Comparison of ENCODE assay signal across 8 cellular contexts in the genomic region with DNA sequence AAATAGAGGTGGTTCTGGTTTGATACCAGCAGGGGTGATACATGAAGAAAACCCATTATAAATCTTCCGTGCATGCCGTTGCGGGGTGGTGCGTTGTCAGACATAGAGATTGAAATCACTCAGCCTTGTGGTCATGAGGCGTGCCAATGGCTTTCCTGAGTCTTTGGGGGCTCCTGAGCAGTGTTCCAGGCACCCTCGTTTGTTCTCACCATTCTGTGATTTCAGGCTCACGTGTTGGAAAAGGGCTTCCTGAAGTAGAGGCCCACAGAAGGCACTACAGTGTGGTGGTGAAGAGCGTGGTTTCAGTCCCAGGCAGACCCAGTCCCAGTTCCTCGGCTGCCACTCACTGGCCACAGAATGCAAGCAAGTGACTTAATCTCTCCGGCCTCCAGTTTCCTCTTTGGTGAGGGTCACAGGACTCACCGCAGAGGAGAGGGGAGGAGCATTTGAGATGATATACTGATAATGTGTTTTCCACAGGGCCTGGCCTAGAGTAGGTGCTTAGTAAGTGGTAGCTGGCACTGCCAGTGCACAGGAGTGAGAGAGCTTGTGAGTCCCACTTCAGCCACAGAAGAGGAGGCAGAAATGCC. TPM values are rescaled to one million over a fixed set of nuclear protein-coding genes. Genes with fewer than 3 reads are reported as not detected.
DNase-seq lines count a peak whose midpoint lies in the region; ATAC-seq, FAIRE-seq and TF ChIP-seq lines count a peak whose summit lies in the region.

No MANE protein-coding gene starts in this region.

- TF ChIP-seq CTCF in BE2C (IDR thresholded peaks at IDR 0.05; ENCODE audit: low read depth, low read length) (peak; percentile 49), astrocyte (IDR thresholded peaks at IDR 0.05; ENCODE audit: insufficient read depth, low read depth, low read length) (no peak), HepG2 (CRISPR knock-in tag; IDR thresholded peaks at IDR 0.05) (peak; percentile 94)

- H3K9me3 ChIP-seq in BE2C (no peaks in the 10 kb centered on the region), astrocyte (ENCODE audit: insufficient read depth, low read depth, low read length) (no peaks in the 10 kb centered on the region), HepG2 (ENCODE audit: low read length) (no peaks in the 10 kb centered on the region)

- peaks cover 7% of the 10 kb centered on the region for H3K4me1 Mint-ChIP-seq in astrocyte (ENCODE audit: low read depth, unreplicated experiment)
- peaks cover 40% of the 10 kb centered on the region for H3K4me1 Mint-ChIP-seq in stimulated activated naive CD8-positive, alpha-beta T cell treated with anti-CD3 and anti-CD28 coated beads, Interleukin-15, Interleukin-2, amounts not matched to agents 100 ng/mL and 50 ng/mL, for 24 hours (ENCODE audit: low read depth)

- H3K79me2 ChIP-seq in astrocyte (ENCODE audit: insufficient read depth, low read length) (no peaks in the 10 kb centered on the region), HepG2 (ENCODE audit: insufficient read depth, low read length) (no peaks in the 10 kb centered on the region)

- intact Hi-C loops in HepG2 (cut with micrococcal nuclease; ENCODE audit: unreplicated experiment) = loop anchor here (1.0 to 10.0 kb wide), 5 partner anchors 20 to 878 kb away; partner anchors contain the start of genes ARSK, GLRX and SKIC3

- H3K9ac ChIP-seq in astrocyte (ENCODE audit: low read length) (no peak overlapping the region), HepG2 (ENCODE audit: insufficient read depth, low read depth, low read length) (no peak overlapping the region)

- no TSS peak for BruUV-seq in HepG2 (replicated peaks; lab: Mats Ljungman, UMichigan)

- H2AFZ ChIP-seq in astrocyte (ENCODE audit: low read depth, low read length) (peak overlapping the region; percentile 57), HepG2 (ENCODE audit: low read length) (no peak overlapping the region)

- CTCF ChIA-PET in HepG2 (lab: Yijun Ruan, JAX; ENCODE audit: low intra/inter-chr PET ratio, low total read pairs) = interaction anchor here (1.5 to 1.8 kb wide), 2 partner anchors 8 to 62 kb away, joined by 8 to 11 read pairs; no protein-coding TSS in a partner anchor

- in situ Hi-C loops in HepG2 (cut with HindIII; ENCODE audit: extremely low pct_ligation_motif_present, low pct_unique_long_range_greater_than_20kb) = loop anchor here (5.0 to 25.0 kb wide), 3 partner anchors 201 to 556 kb away; partner anchors contain the start of genes ARSK, MCTP1 and SKIC3

- DNase-seq in BE2C (peak; percentile 63), SW480 (ENCODE audit: low spot score) (peak; percentile 63), astrocyte (ENCODE audit: low read depth) (peak; percentile 87), HepG2 (ENCODE audit: low spot score) (peak; percentile 88), NCI-H2081 treated with DMSO at 0.1 percent for 48 hours (lab: John Stamatoyannopoulos, UW) (no peak)

- H3K27ac ChIP-seq in astrocyte (ENCODE audit: low read depth, low read length) = peak overlapping the region; percentile 10
- H3K27ac ChIP-seq in HepG2 (ENCODE audit: extremely low read length, insufficient read depth, low read length) = no peak overlapping the region

- no peaks in the 10 kb centered on the region for H3K36me3 Mint-ChIP-seq in astrocyte (ENCODE audit: low read depth, unreplicated experiment)
- H3K36me3 Mint-ChIP-seq in stimulated activated naive CD8-positive, alpha-beta T cell treated with anti-CD3 and anti-CD28 coated beads, Interleukin-15, Interleukin-2, amounts not matched to agents 100 ng/mL and 50 ng/mL, for 24 hours (ENCODE audit: low read depth) = no peaks in the 10 kb centered on the region

- H3K27me3 ChIP-seq in BE2C (no peaks in the 10 kb centered on the region), astrocyte (ENCODE audit: insufficient read depth, low read length) (no peaks in the 10 kb centered on the region), HepG2 (ENCODE audit: control insufficient read depth in 1 of 2, insufficient read depth in 2 of 2, low read length in 2 of 2) (no peaks in the 10 kb centered on the region)

- H3K27ac Mint-ChIP-seq in astrocyte (ENCODE audit: unreplicated experiment) = peak overlapping the region; percentile 28
- peak overlapping the region; percentile 93 for H3K27ac Mint-ChIP-seq in stimulated activated naive CD8-positive, alpha-beta T cell treated with anti-CD3 and anti-CD28 coated beads, Interleukin-15, Interleukin-2, amounts not matched to agents 100 ng/mL and 50 ng/mL, for 24 hours

- peak; percentile 70 for TF ChIP-seq RAD21 in HepG2 (CRISPR knock-in tag; IDR thresholded peaks at IDR 0.05)

- TF ChIP-seq EP300 in HepG2 (IDR thresholded peaks at IDR 0.05; ENCODE audit: low read depth in 2 of 2, low read length in 2 of 2) (no peak; a peak in 2 of 4 replicates), HepG2 (CRISPR knock-in tag; IDR thresholded peaks at IDR 0.05; ENCODE audit: borderline replicate concordance) (peak; percentile 26; the same call in 1 of the 2 replicates)

- H3K4me1 ChIP-seq in BE2C (peaks cover 2% of the 10 kb centered on the region), astrocyte (ENCODE audit: insufficient read depth, low read length) (peaks cover 8% of the 10 kb centered on the region), HepG2 (ENCODE audit: insufficient read depth, low read length) (peaks cover 67% of the 10 kb centered on the region)

- H4K20me1 ChIP-seq in astrocyte (ENCODE audit: insufficient read depth, low read length) = no peaks in the 10 kb centered on the region
- no peaks in the 10 kb centered on the region for H4K20me1 ChIP-seq in HepG2 (ENCODE audit: insufficient read depth, low read length)

- H3K4me3 Mint-ChIP-seq in astrocyte (ENCODE audit: unreplicated experiment) = no peak overlapping the region
- H3K4me3 Mint-ChIP-seq in stimulated activated naive CD8-positive, alpha-beta T cell treated with anti-CD3 and anti-CD28 coated beads, Interleukin-15, Interleukin-2, amounts not matched to agents 100 ng/mL and 50 ng/mL, for 24 hours = peak overlapping the region; percentile 53

- TF ChIP-seq POLR2A in HepG2 (IDR thresholded peaks at IDR 0.05; ENCODE audit: insufficient read depth in 1 of 2, low read depth in 2 of 2, low read length in 2 of 2) = no peak

- POLR2A ChIA-PET in HepG2 (lab: Yijun Ruan, JAX) = interaction anchor here (0.7 to 2.3 kb wide), 7 partner anchors 8 to 72 kb away, joined by 3 to 23 read pairs (median 3); partner anchors contain the start of gene GLRX

- 53% methylated on average over 8 of the region's 11 CpGs for WGBS in HepG2 (ENCODE audit: low lambda C conversion rate)

- ATAC-seq in GM19395 (IDR thresholded peaks at IDR 0.05; ENCODE audit: unreplicated experiment) = peak; percentile 95
- ATAC-seq in HG03432 (IDR thresholded peaks at IDR 0.05; ENCODE audit: unreplicated experiment) = peak; percentile 95
- peak; percentile 92 for ATAC-seq in HepG2

- H3K4me3 ChIP-seq in BE2C (ENCODE audit: low read depth, low read length) = no peak overlapping the region
- H3K4me3 ChIP-seq in astrocyte (ENCODE audit: insufficient read depth, low read depth, low read length) = no peak overlapping the region
- no peak overlapping the region for H3K4me3 ChIP-seq in HepG2 (replicated peaks in 1 of 3; ENCODE audit: insufficient read depth in 1 of 3, low read depth in 2 of 3, low read length in 3 of 3)

- H3K36me3 ChIP-seq in BE2C = no peaks in the 10 kb centered on the region
- no peaks in the 10 kb centered on the region for H3K36me3 ChIP-seq in astrocyte (ENCODE audit: insufficient read depth, low read length)
- no peaks in the 10 kb centered on the region for H3K36me3 ChIP-seq in HepG2 (replicated peaks in 1 of 2; ENCODE audit: control insufficient read depth in 1 of 2, insufficient read depth in 2 of 2, low read length in 2 of 2)

- FAIRE-seq in astrocyte (lab: Jason Lieb, UNC) = no peak
- FAIRE-seq in HepG2 (lab: Jason Lieb, UNC) = peak; percentile 88

- H3K4me2 ChIP-seq in astrocyte (ENCODE audit: low read length) = peak overlapping the region; percentile 24
- H3K4me2 ChIP-seq in HepG2 (ENCODE audit: low read depth, low read length) = peak overlapping the region; percentile 34

- H3K27me3 Mint-ChIP-seq in astrocyte (ENCODE audit: low read depth, unreplicated experiment) = peaks cover 6% of the 10 kb centered on the region
- no peaks in the 10 kb centered on the region for H3K27me3 Mint-ChIP-seq in stimulated activated naive CD8-positive, alpha-beta T cell treated with anti-CD3 and anti-CD28 coated beads, Interleukin-15, Interleukin-2, amounts not matched to agents 100 ng/mL and 50 ng/mL, for 24 hours

- peaks cover 5% of the 10 kb centered on the region for H3K9me3 Mint-ChIP-seq in astrocyte (ENCODE audit: unreplicated experiment)
- H3K9me3 Mint-ChIP-seq in stimulated activated naive CD8-positive, alpha-beta T cell treated with anti-CD3 and anti-CD28 coated beads, Interleukin-15, Interleukin-2, amounts not matched to agents 100 ng/mL and 50 ng/mL, for 24 hours = no peaks in the 10 kb centered on the region

TF ChIP-seq in HepG2, 621 proteins besides CTCF, POLR2A, EP300 and RAD21 (continues in another document):
- TF ChIP-seq MIER2 (CRISPR knock-in tag; IDR thresholded peaks at IDR 0.05) (0 out of 2 replicates have a peak, but pooled peaks have one; percentile 25), ZNF788 (CRISPR knock-in tag; IDR thresholded peaks at IDR 0.05; ENCODE audit: borderline replicate concordance) (0 out of 2 replicates have a peak, but pooled peaks have one; percentile 48)

RNA-seq across cellular contexts. Expression of gene GLRX, which starts 20.5 kb away (rescaled TPM):
- polyA plus RNA-seq in BE2C (2012; ENCODE audit: insufficient read depth, insufficient read length, low read depth) = 41.7 TPM
- total RNA-seq in astrocyte (38.4 and 40.5 TPM in 2 replicates), HepG2 (2016; rRNA removed; fragmentation: Illumina TruSeq; extraction: Trizol) (63.8 and 71.9 TPM in 2 replicates)
- 27.6 and 30.6 TPM in 2 replicates for total RNA-seq in HepG2 (2016; cell fraction: cytosol; rRNA removed; fragmentation: Illumina TruSeq; extraction: Trizol; ENCODE audit: low read depth)
- total RNA-seq in HepG2 (2016; cell fraction: insoluble cytoplasmic fraction; rRNA removed; fragmentation: Illumina TruSeq; extraction: Trizol) = 64.8 and 79.1 TPM in 2 replicates
- 27.3 and 28.0 TPM in 2 replicates for total RNA-seq in HepG2 (2016; cell fraction: membrane; rRNA removed; fragmentation: Illumina TruSeq; extraction: Trizol)
- 27.2 and 28.1 TPM in 2 replicates for total RNA-seq in HepG2 (2016; cell fraction: nucleus; rRNA removed; fragmentation: Illumina TruSeq; extraction: Trizol)
- 499 and 615 TPM in 2 replicates for polyA plus RNA-seq in HepG2 (2011; rRNA removed)
- 393 and 503 TPM in 2 replicates for polyA plus RNA-seq in HepG2 (2011; cell fraction: cytosol; rRNA removed)
- 87.8 and 90.3 TPM in 2 replicates for polyA plus RNA-seq in HepG2 (2011; cell fraction: nucleus; rRNA removed)
- polyA plus RNA-seq in HepG2 (2012) = 244 and 269 TPM in 2 replicates
- polyA plus RNA-seq in HepG2 (2016; cell fraction: cytosol; fragmentation: Illumina TruSeq; extraction: Trizol; ENCODE audit: low read depth) = 25.5 and 30.2 TPM in 2 replicates
- polyA plus RNA-seq in HepG2 (2016; cell fraction: insoluble cytoplasmic fraction; fragmentation: Illumina TruSeq; extraction: Trizol; ENCODE audit: low read depth) = 107 and 117 TPM in 2 replicates
- 23.9 and 28.1 TPM in 2 replicates for polyA plus RNA-seq in HepG2 (2016; cell fraction: membrane; fragmentation: Illumina TruSeq; extraction: Trizol; ENCODE audit: low read depth)
- polyA plus RNA-seq in HepG2 (2016; cell fraction: nucleus; fragmentation: Illumina TruSeq; extraction: Trizol; ENCODE audit: insufficient read depth, low read depth) = 59.6 and 62.5 TPM in 2 replicates
- polyA minus RNA-seq in HepG2 (2011; rRNA and poly(A)+ RNA removed; ENCODE audit: low replicate concordance) = 44.3 and 186 TPM in 2 replicates
- 49.7 and 65.5 TPM in 2 replicates for polyA minus RNA-seq in HepG2 (2011; cell fraction: cytosol; rRNA and poly(A)+ RNA removed)
- 62.3 and 93.9 TPM in 2 replicates for polyA minus RNA-seq in HepG2 (2011; cell fraction: nucleus; rRNA and poly(A)+ RNA removed)
